Comparison of ENCODE assay signal across 9 cellular contexts in genomic region chr10:13001041-13001886, GRCh38. TPM values are rescaled to one million over a fixed set of nuclear protein-coding genes. Genes with fewer than 3 reads are reported as not detected.
A peak's percentile ranks its signal among the peaks of the same experiment; 100 is the strongest.
DNase-seq lines count a peak whose midpoint lies in the region; ATAC-seq, FAIRE-seq and TF ChIP-seq lines count a peak whose summit lies in the region.
"Had no signal": no experiment of that assay in that cellular context is flagged by ENCODE, and none has a peak within 500 bp of the region (broad histone marks: within the 10 kb centered on the region; RNA-seq: fewer than 3 reads in every experiment).

CCDC3 (minus strand) TSS chr10:13001713; CDS start chr10:13001570, 143 bp downstream.

- no peaks in the 10 kb centered on the region for H3K4me1 ChIP-seq in A673 (ENCODE audit: insufficient read depth, low read length, poor library complexity, severe bottlenecking)
- peaks cover 2 to 12% of the 10 kb centered on the region in 2 donors for H3K4me1 ChIP-seq in ascending aorta

- no peak for FAIRE-seq in HTR-8/SVneo (lab: Jason Lieb, UNC)
- FAIRE-seq: GM12878 had no signal

- H3K4me3 Mint-ChIP-seq in stimulated activated naive B cell treated with anti-CD40 and anti-IgM and Interleukin-4, amounts not matched to agents 10 μg/mL and 1 μg/mL and 100 μg/mL, for 72 hours = peak within 1 kb of the TSS; percentile 46 to 69

- H3K27me3 ChIP-seq in A673 (replicated peaks; ENCODE audit: insufficient read depth, low read depth, low read length, poor library complexity) (peaks cover 3% of the 10 kb centered on the region), ascending aorta (no peaks in the 10 kb centered on the region), kidney epithelial cell (ENCODE audit: control insufficient read depth, insufficient read depth, low read length) (peaks cover 20% of the 10 kb centered on the region)

- no peak within 1 kb of the TSS for H3K27ac Mint-ChIP-seq in stimulated activated naive B cell treated with anti-CD40 and anti-IgM and Interleukin-4, amounts not matched to agents 10 μg/mL and 1 μg/mL and 100 μg/mL, for 72 hours

- POLR2A ChIA-PET in A673 (lab: Charles Lee; ENCODE audit: low non-redundant PET) = no interaction called here

- H3K36me3 Mint-ChIP-seq in stimulated activated naive B cell treated with anti-CD40 and anti-IgM and Interleukin-4, amounts not matched to agents 10 μg/mL and 1 μg/mL and 100 μg/mL, for 72 hours = no peaks in the 10 kb centered on the region

- H3K4me1 Mint-ChIP-seq in stimulated activated naive B cell treated with anti-CD40 and anti-IgM and Interleukin-4, amounts not matched to agents 10 μg/mL and 1 μg/mL and 100 μg/mL, for 72 hours = peaks cover 5 to 11% of the 10 kb centered on the region in 2 donors

- CTCF ChIA-PET in A673 (lab: Charles Lee) = no interaction called here

- peaks cover 48 to 53% of the 10 kb centered on the region in 2 donors for H3K27me3 Mint-ChIP-seq in stimulated activated naive B cell treated with anti-CD40 and anti-IgM and Interleukin-4, amounts not matched to agents 10 μg/mL and 1 μg/mL and 100 μg/mL, for 72 hours

- no peak within 1 kb of the TSS for H3K27ac ChIP-seq in A673 (ENCODE audit: low read depth, low read length, poor library complexity, severe bottlenecking)
- peak within 1 kb of the TSS; percentile 70 to 81 for H3K27ac ChIP-seq in ascending aorta

- no peaks in the 10 kb centered on the region for H3K9me3 Mint-ChIP-seq in stimulated activated naive B cell treated with anti-CD40 and anti-IgM and Interleukin-4, amounts not matched to agents 10 μg/mL and 1 μg/mL and 100 μg/mL, for 72 hours

- peak within 1 kb of the TSS; percentile 46 for H3K4me3 ChIP-seq in A673 (ENCODE audit: low read depth, low read length, poor library complexity, severe bottlenecking)
- H3K4me3 ChIP-seq in ascending aorta = peak within 1 kb of the TSS; percentile 68 to 75
- peak within 1 kb of the TSS; percentile 13 for H3K4me3 ChIP-seq in kidney epithelial cell (ENCODE audit: low read depth, low read length)
- H3K4me3 ChIP-seq: GM12878 had no signal

- peak; percentile 34 to 45 for ATAC-seq in stimulated activated naive B cell treated with anti-CD40 and anti-IgM and Interleukin-4, amounts not matched to agents 10 μg/mL and 1 μg/mL and 100 μg/mL, for 72 hours (replicated peaks)
- no peak for ATAC-seq in GM21717 (IDR thresholded peaks at IDR 0.05; ENCODE audit: unreplicated experiment)
- ATAC-seq: GM12878 had no signal

- H3K9me3 ChIP-seq in A673 (ENCODE audit: low read depth, low read length, poor library complexity, severe bottlenecking) (no peaks in the 10 kb centered on the region), ascending aorta (no peaks in the 10 kb centered on the region)

- DNase-seq in A673 (ENCODE audit: low spot score) (peak; percentile 52), HTR-8/SVneo (ENCODE audit: insufficient read length, low spot score) (peak; percentile 40), ascending aorta (ENCODE audit: low spot score in 2 of 2) (peak in 1 of 2 donors; percentile 67), kidney epithelial cell (ENCODE audit: low read depth) (no peak), HK-2 (ENCODE audit: unreplicated experiment) (no peak), HuH-7.5 (ENCODE audit: low spot score) (no peak)
- DNase-seq in stimulated activated naive B cell treated with anti-CD40 and anti-IgM and Interleukin-4, amounts not matched to agents 10 μg/mL and 1 μg/mL and 100 μg/mL, for 72 hours = no peak

- H3K36me3 ChIP-seq in A673 (ENCODE audit: insufficient read depth, low read length, poor library complexity, severe bottlenecking) (no peaks in the 10 kb centered on the region), ascending aorta (peaks cover 2 to 19% of the 10 kb centered on the region in 2 donors), kidney epithelial cell (ENCODE audit: control insufficient read depth, insufficient read depth, low read length) (no peaks in the 10 kb centered on the region)

- intact Hi-C loops in A673 (cut with micrococcal nuclease; ENCODE audit: unreplicated experiment) (no loop called here), ascending aorta (cut with DNase I) (loop anchor here (1.0 to 5.0 kb wide), 3 partner anchors 96 to 279 kb away; no protein-coding TSS in a partner anchor)

- TF ChIP-seq CTCF in A673 (conservative IDR thresholded peaks at IDR 0.05; ENCODE audit: low read depth, low read length) (no peak), ascending aorta (IDR thresholded peaks at IDR 0.05) (no peak), kidney epithelial cell (IDR thresholded peaks at IDR 0.05; ENCODE audit: insufficient read depth, low read length, poor library complexity, severe bottlenecking) (no peak)

- BruUV-seq in A673 (replicated peaks; lab: Mats Ljungman, UMichigan) = no TSS peak

RNA-seq across cellular contexts. Expression of gene CCDC3, which starts in this region (rescaled TPM):
- 2.8 and 3.0 TPM in 2 replicates for total RNA-seq in A673 (2021)
- total RNA-seq in ascending aorta = 86.0 TPM
- total RNA-seq in kidney epithelial cell = 0.14 and 0.17 TPM in 2 replicates

Comparison
In these comparisons a context has a peak if more than half of its experiments do, and no peak if none do; other contexts are left out.
1. RNA of gene CCDC3 (total RNA-seq): 86.0 TPM in ascending aorta (single experiment); 2.8 to 3.0 TPM in A673 and 0.14 to 0.17 TPM in kidney epithelial cell; every median in the first group is over 10 times any median in the second.
2. DNase-seq: peak in A673 (single experiment) and HTR-8/SVneo (single experiment); none in kidney epithelial cell (single experiment), stimulated activated naive B cell treated with anti-CD40 and anti-IgM and Interleukin-4, amounts not matched to agents 10 μg/mL and 1 μg/mL and 100 μg/mL, for 72 hours (single experiment), HK-2 (single experiment) and HuH-7.5 (single experiment).
3. H3K4me3 ChIP-seq: peak in every context shown above with its lines; median percentile 72 in ascending aorta; 46 in A673; 13 in kidney epithelial cell.